1 cellular context compared by ENCODE assay signal in genomic region chr10:5992398-5992797, GRCh38.
TF ChIP-seq lines count a peak whose summit lies in the region.

No MANE protein-coding gene starts in this region.

TF ChIP-seq in K562, 482 proteins besides CTCF, POLR2A, EP300 and RAD21 (continued from another document):
- TF ChIP-seq THAP12 (CRISPR knock-in tag; IDR thresholded peaks at IDR 0.05) (no peak), FUS (optimal IDR thresholded peaks at IDR 0.05; ENCODE audit: low read depth, low read length) (no peak), FOXP1 (CRISPR knock-in tag; IDR thresholded peaks at IDR 0.05) (no peak), OTX1 (CRISPR knock-in tag; IDR thresholded peaks at IDR 0.05) (no peak), ZNF217 (CRISPR knock-in tag; IDR thresholded peaks at IDR 0.05) (no peak), ZNF449 (CRISPR knock-in tag; IDR thresholded peaks at IDR 0.05) (no peak), CBX5 (IDR thresholded peaks at IDR 0.05; ENCODE audit: borderline replicate concordance, low read depth) (0 out of 2 replicates have a peak, but pooled peaks have one; percentile 70), MCM7 (IDR thresholded peaks at IDR 0.05) (no peak), ZNF280A (IDR thresholded peaks at IDR 0.05; ENCODE audit: low read depth, partially characterized antibody) (peak; percentile 57), PBX2 (CRISPR knock-in tag; IDR thresholded peaks at IDR 0.05; ENCODE audit: low read depth) (no peak), PBX2 (tag; conservative IDR thresholded peaks at IDR 0.05; ENCODE audit: low read depth) (no peak), TRIM28 (IDR thresholded peaks at IDR 0.05) (0 out of 2 replicates have a peak, but pooled peaks have one; percentile 73), ILF3 (IDR thresholded peaks at IDR 0.05; ENCODE audit: borderline replicate concordance) (no peak)
